ENCODE assay signal across 1 cellular context in the genomic region with DNA sequence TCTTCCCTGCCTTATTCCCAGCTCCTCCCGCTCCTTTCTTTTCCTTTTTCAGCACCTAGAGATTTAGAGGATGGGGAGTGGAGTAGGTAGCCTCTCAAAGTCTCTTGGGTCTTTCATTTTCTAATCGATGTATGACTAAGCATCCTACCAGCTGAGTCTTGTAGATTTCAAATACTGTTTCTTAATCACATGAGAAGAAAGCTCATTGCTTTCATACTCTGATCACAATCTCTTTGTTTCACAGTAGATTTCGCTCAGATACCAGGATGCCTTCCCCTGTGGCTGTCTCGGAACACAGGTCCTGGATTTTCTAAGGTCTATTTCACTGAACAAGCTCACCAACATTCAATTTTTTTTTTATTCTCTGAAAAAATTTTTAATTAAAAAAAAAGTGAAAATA.
TF ChIP-seq lines count a peak whose summit lies in the region.

No MANE protein-coding gene starts in this region.

TF ChIP-seq in WTC11, 78 proteins besides CTCF, POLR2A, EP300 and RAD21 (continued from another document):
- TF ChIP-seq, protein P1, sequence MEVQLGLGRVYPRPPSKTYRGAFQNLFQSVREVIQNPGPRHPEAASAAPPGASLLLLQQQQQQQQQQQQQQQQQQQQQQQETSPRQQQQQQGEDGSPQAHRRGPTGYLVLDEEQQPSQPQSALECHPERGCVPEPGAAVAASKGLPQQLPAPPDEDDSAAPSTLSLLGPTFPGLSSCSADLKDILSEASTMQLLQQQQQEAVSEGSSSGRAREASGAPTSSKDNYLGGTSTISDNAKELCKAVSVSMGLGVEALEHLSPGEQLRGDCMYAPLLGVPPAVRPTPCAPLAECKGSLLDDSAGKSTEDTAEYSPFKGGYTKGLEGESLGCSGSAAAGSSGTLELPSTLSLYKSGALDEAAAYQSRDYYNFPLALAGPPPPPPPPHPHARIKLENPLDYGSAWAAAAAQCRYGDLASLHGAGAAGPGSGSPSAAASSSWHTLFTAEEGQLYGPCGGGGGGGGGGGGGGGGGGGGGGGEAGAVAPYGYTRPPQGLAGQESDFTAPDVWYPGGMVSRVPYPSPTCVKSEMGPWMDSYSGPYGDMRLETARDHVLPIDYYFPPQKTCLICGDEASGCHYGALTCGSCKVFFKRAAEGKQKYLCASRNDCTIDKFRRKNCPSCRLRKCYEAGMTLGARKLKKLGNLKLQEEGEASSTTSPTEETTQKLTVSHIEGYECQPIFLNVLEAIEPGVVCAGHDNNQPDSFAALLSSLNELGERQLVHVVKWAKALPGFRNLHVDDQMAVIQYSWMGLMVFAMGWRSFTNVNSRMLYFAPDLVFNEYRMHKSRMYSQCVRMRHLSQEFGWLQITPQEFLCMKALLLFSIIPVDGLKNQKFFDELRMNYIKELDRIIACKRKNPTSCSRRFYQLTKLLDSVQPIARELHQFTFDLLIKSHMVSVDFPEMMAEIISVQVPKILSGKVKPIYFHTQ (CRISPR knock-in tag; IDR thresholded peaks at IDR 0.05) = no peak
- no peak for TF ChIP-seq ZBTB21 (CRISPR knock-in tag; IDR thresholded peaks at IDR 0.05; ENCODE audit: borderline replicate concordance)
- TF ChIP-seq HMGXB4 (CRISPR knock-in tag; IDR thresholded peaks at IDR 0.05) = no peak
- no peak for TF ChIP-seq SMAD4 (CRISPR knock-in tag; IDR thresholded peaks at IDR 0.05)
- TF ChIP-seq ZNF396 (CRISPR knock-in tag; IDR thresholded peaks at IDR 0.05; ENCODE audit: borderline replicate concordance) = no peak
- TF ChIP-seq TEAD1 (CRISPR knock-in tag; IDR thresholded peaks at IDR 0.05) = no peak
TF ChIP-seq in WTC11: peak in this region for 0.
